In the genomic region with DNA sequence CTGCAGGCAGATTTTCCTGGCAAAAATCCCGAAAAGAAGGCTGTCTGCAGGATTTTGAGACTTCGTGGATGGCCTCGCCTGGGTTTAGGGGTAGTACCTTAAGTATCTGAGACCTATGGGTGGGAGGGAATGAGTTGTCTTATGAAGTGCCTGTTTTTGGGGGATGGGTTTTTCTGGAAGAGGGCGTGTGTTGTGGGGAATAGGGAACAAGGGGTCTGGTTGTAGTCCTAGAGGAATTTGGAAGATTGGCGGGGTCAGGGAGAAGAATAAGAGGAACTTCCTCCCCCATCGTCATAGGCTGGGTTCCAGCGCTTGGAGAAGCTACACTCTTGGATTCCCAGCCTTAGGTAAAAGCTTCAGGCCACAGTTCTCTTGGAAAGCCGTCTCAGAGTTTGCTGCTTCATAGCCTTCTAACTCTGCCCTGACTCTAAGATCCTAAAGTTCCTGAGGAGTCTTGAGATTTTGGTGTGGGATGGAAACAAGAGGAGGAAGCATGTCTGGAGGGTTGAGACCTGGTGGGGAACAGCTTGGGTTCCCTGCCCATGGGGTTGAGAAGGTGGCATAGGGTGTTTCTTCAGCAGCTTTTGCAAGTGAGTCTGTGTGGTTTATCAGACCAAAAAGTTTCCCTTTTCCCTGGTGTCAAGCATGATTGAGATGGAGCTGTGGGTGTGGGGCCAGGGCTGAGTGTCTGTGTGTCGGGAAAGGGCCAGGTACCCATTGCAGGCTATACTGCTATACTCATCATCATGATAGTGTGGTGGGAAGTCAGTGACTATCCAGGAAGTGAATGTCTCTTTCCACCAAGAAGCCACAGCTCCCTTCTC, we compare ENCODE assay signal across 14 cellular contexts. TPM values are rescaled to one million over a fixed set of nuclear protein-coding genes. Genes with fewer than 3 reads are reported as not detected.
A peak's percentile ranks its signal among the peaks of the same experiment; 100 is the strongest.
DNase-seq lines count a peak whose midpoint lies in the region; ATAC-seq and TF ChIP-seq lines count a peak whose summit lies in the region.
"Had no signal": no experiment of that assay in that cellular context is flagged by ENCODE, and none has a peak within 500 bp of the region (broad histone marks: within the 10 kb centered on the region; RNA-seq: fewer than 3 reads in every experiment).

No MANE protein-coding gene starts in this region.

- H4K20me1 ChIP-seq in Karpas-422 (ENCODE audit: insufficient read depth, low read depth, low read length), result no peaks in the 10 kb centered on the region

- no peak overlapping the region for H3K4me2 ChIP-seq in Karpas-422 (ENCODE audit: low read depth, low read length, poor library complexity, severe bottlenecking)

- peak overlapping the region; percentile 64; the same call in 1 of the 2 replicates for H3K4me3 ChIP-seq in AG04450 (ENCODE audit: low read depth, low read length)
- no peak overlapping the region for H3K4me3 ChIP-seq in Karpas-422 (ENCODE audit: low read length)
- peak overlapping the region; percentile 77 for H3K4me3 ChIP-seq in epithelial cell of esophagus (ENCODE audit: low read length)
- no peak overlapping the region for H3K4me3 ChIP-seq in effector memory CD4-positive, alpha-beta T cell (ENCODE audit: insufficient read depth, low read depth, low read length, poor library complexity, severe bottlenecking)

- no peaks in the 10 kb centered on the region for H3K79me2 ChIP-seq in Karpas-422 (ENCODE audit: low read length)

- peaks cover 39% of the 10 kb centered on the region for H3K27me3 ChIP-seq in AG04450 (ENCODE audit: control insufficient read depth, insufficient read depth, low read length)
- no peaks in the 10 kb centered on the region for H3K27me3 ChIP-seq in Karpas-422 (ENCODE audit: low read length)
- H3K27me3 ChIP-seq in effector memory CD4-positive, alpha-beta T cell (replicated peaks; ENCODE audit: control insufficient read depth, insufficient read depth, low read length, poor library complexity, severe bottlenecking), result peaks cover 15% of the 10 kb centered on the region
- H3K27me3 ChIP-seq: BE2C had no signal

- TF ChIP-seq CTCF in AG04450 (IDR thresholded peaks at IDR 0.05; ENCODE audit: low read depth, low read length) (no peak), epithelial cell of esophagus (IDR thresholded peaks at IDR 0.05; ENCODE audit: insufficient read depth, low read depth, low read length, missing control alignments) (no peak), nephron (IDR thresholded peaks at IDR 0.05; ENCODE audit: unreplicated experiment in 3 of 3) (no peak)

- H3K4me1 ChIP-seq in Karpas-422 (ENCODE audit: low read length), result no peaks in the 10 kb centered on the region
- H3K4me1 ChIP-seq in effector memory CD4-positive, alpha-beta T cell (ENCODE audit: control insufficient read depth, insufficient read depth, low read length, poor library complexity, severe bottlenecking), result peaks cover 10% of the 10 kb centered on the region
- H3K4me1 ChIP-seq: BE2C had no signal

- peak overlapping the region; percentile 81 to 89 (median 86) for H3K4me3 Mint-ChIP-seq in nephron

- no peak overlapping the region for H3K9ac ChIP-seq in Karpas-422 (ENCODE audit: low read length)

- no peaks in the 10 kb centered on the region for H3K27me3 Mint-ChIP-seq in nephron (ENCODE audit: low read depth)

- no peak overlapping the region for H2AFZ ChIP-seq in Karpas-422 (ENCODE audit: low read length)

- H3K27ac Mint-ChIP-seq in nephron, result peak overlapping the region; percentile 46 to 79 (median 69)
- H3K27ac Mint-ChIP-seq: memory B cell had no signal

- no peaks in the 10 kb centered on the region for H3K9me3 Mint-ChIP-seq in nephron
- H3K9me3 Mint-ChIP-seq: memory B cell had no signal

- CTCF ChIA-PET in AG04450 (lab: Charles Lee), result interaction anchor here (0.6 to 0.9 kb wide), 2 partner anchors 15 to 25 kb away, joined by 3 to 6 read pairs; no protein-coding TSS in a partner anchor

- no peaks in the 10 kb centered on the region for H3K9me2 ChIP-seq in Karpas-422 (replicated peaks; ENCODE audit: insufficient read depth, low read length)

- H3K9me3 ChIP-seq in AG04450 (ENCODE audit: control insufficient read depth, insufficient read depth, low read length) (no peaks in the 10 kb centered on the region), Karpas-422 (ENCODE audit: low read length) (no peaks in the 10 kb centered on the region)
- no peaks in the 10 kb centered on the region for H3K9me3 ChIP-seq in effector memory CD4-positive, alpha-beta T cell (ENCODE audit: control insufficient read depth, low read length)
- H3K9me3 ChIP-seq: BE2C, gastrocnemius medialis, upper lobe of left lung had no signal

- DNase-seq in AG04450 (ENCODE audit: low read depth, low spot score) (no peak), Karpas-422 (peak; percentile 37), epithelial cell of esophagus (ENCODE audit: low read depth) (no peak), NCI-H774 (lab: John Stamatoyannopoulos, UW) (no peak), NCI-H1436 treated with DMSO at 0.1 percent for 48 hours (lab: John Stamatoyannopoulos, UW) (no peak)
- no peak for DNase-seq in effector memory CD4-positive, alpha-beta T cell
- DNase-seq: BE2C, gastrocnemius medialis, NCI-H510A treated with DMSO at 0.1 percent for 48 hours, upper lobe of left lung had no signal

- POLR2A ChIA-PET in AG04450 (lab: Yijun Ruan, JAX), result no interaction called here

- H3K27ac ChIP-seq in AG04450 (ENCODE audit: low read depth, low read length) (no peak overlapping the region), Karpas-422 (ENCODE audit: low read length) (no peak overlapping the region)
- H3K27ac ChIP-seq in effector memory CD4-positive, alpha-beta T cell (ENCODE audit: insufficient read depth, low read length, poor library complexity, severe bottlenecking), result no peak overlapping the region
- H3K27ac ChIP-seq: gastrocnemius medialis had no signal

- peaks cover 4% of the 10 kb centered on the region for H3K36me3 Mint-ChIP-seq in nephron (ENCODE audit: low read depth)
- H3K36me3 Mint-ChIP-seq: memory B cell had no signal

- H3K36me3 ChIP-seq in Karpas-422 (ENCODE audit: insufficient read depth, low read length), result no peaks in the 10 kb centered on the region
- H3K36me3 ChIP-seq in effector memory CD4-positive, alpha-beta T cell (ENCODE audit: control insufficient read depth, insufficient read depth, low read length), result no peaks in the 10 kb centered on the region
- H3K36me3 ChIP-seq: BE2C, gastrocnemius medialis, upper lobe of left lung had no signal

- H3K4me1 Mint-ChIP-seq in nephron, result peaks cover 57% of the 10 kb centered on the region

- no peak for ATAC-seq in HG02870 (IDR thresholded peaks at IDR 0.05; ENCODE audit: unreplicated experiment)
- ATAC-seq: activated CD4-positive, CD25-positive, alpha-beta regulatory T cell treated with anti-CD3 and anti-CD28 coated beads, Interleukin-2, amount 50 U/mL, for 24 hours had no signal

RNA-seq across cellular contexts. Expression of a gene that starts 1.8 kb away (rescaled TPM):
- 3.4 TPM in 2 replicates for polyA plus RNA-seq in AG04450 (2011; rRNA removed)
- polyA minus RNA-seq in AG04450 (2011; rRNA and poly(A)+ RNA removed), result 2.9 and 3.5 TPM in 2 replicates
- 0.07 TPM in 1 of 2 replicates, not detected in the other for total RNA-seq in Karpas-422 (2014; rRNA removed; shearing (Covaris generic); ENCODE audit: low replicate concordance)

RNA-seq across cellular contexts. Expression of a gene that starts 35.3 kb away (rescaled TPM):
- 0.19 and 0.35 TPM in 2 replicates for polyA plus RNA-seq in AG04450 (2011; rRNA removed)
- 0.14 TPM in 1 of 2 replicates, not detected in the other for polyA minus RNA-seq in AG04450 (2011; rRNA and poly(A)+ RNA removed)
- total RNA-seq in Karpas-422 (2014; rRNA removed; shearing (Covaris generic); ENCODE audit: low replicate concordance), result 0.48 TPM in 1 of 2 replicates, not detected in the other

RNA-seq across cellular contexts. Expression of a gene that starts 59.0 kb away (rescaled TPM):
- polyA plus RNA-seq in AG04450 (2011; rRNA removed), result 189 and 195 TPM in 2 replicates
- 144 and 167 TPM in 2 replicates for polyA minus RNA-seq in AG04450 (2011; rRNA and poly(A)+ RNA removed)
- total RNA-seq in Karpas-422 (2014; rRNA removed; shearing (Covaris generic); ENCODE audit: low replicate concordance), result 76.9 and 79.9 TPM in 2 replicates

RNA-seq across cellular contexts. Expression of a gene that starts 59.1 kb away (rescaled TPM):
- polyA plus RNA-seq in AG04450 (2011; rRNA removed), result 366 and 384 TPM in 2 replicates
- polyA minus RNA-seq in AG04450 (2011; rRNA and poly(A)+ RNA removed), result 475 and 499 TPM in 2 replicates
- 107 TPM in 2 replicates for total RNA-seq in Karpas-422 (2014; rRNA removed; shearing (Covaris generic); ENCODE audit: low replicate concordance)

Comparison
In these comparisons a context has a peak if more than half of its experiments do, and no peak if none do; other contexts are left out.
1. H3K4me3 ChIP-seq: peak in AG04450 (single experiment) and epithelial cell of esophagus (single experiment); none in Karpas-422 (single experiment) and effector memory CD4-positive, alpha-beta T cell (single experiment).